20 cellular contexts compared by ENCODE assay signal in genomic region chr10:132365102-132365501, GRCh38. TPM values are rescaled to one million over a fixed set of nuclear protein-coding genes. Genes with fewer than 3 reads are reported as not detected.
DNase-seq lines count a peak whose midpoint lies in the region; ATAC-seq and TF ChIP-seq lines count a peak whose summit lies in the region.
"Had no signal": no experiment of that assay in that cellular context is flagged by ENCODE, and none has a peak within 500 bp of the region (broad histone marks: within the 10 kb centered on the region; RNA-seq: fewer than 3 reads in every experiment).

No MANE protein-coding gene starts in this region.

- no peak overlapping the region for H3K4me3 Mint-ChIP-seq in activated naive CD8-positive, alpha-beta T cell treated with anti-CD3 and anti-CD28 coated beads for 36 hours
- H3K4me3 Mint-ChIP-seq in type B pancreatic cell = no peak overlapping the region
- H3K4me3 Mint-ChIP-seq: activated CD8-positive, alpha-beta memory T cell treated with anti-CD3 and anti-CD28 coated beads, Interleukin-2, amount 10 ng/mL, durations not matched to agents 7 days and 5 days; naive thymus-derived CD8-positive, alpha-beta T cell had no signal

- peak in 1 of 2 donors; percentile 26 for ATAC-seq in activated naive CD4-positive, alpha-beta T cell treated with anti-CD3 and anti-CD28 coated beads, Interleukin-2, amount 50 U/mL, for 72 hours
- ATAC-seq: activated CD8-positive, alpha-beta memory T cell treated with anti-CD3 and anti-CD28 coated beads, Interleukin-2, amount 10 ng/mL, durations not matched to agents 7 days and 5 days; naive thymus-derived CD8-positive, alpha-beta T cell had no signal

- peak in 1 of 2 donors; percentile 39 for DNase-seq in activated naive CD4-positive, alpha-beta T cell treated with anti-CD3 and anti-CD28 coated beads, Interleukin-2, amount 50 U/mL, for 72 hours (ENCODE audit: low spot score in 2 of 2)
- DNase-seq in activated naive CD4-positive, alpha-beta T cell treated with Interleukin-2 at 50 U/mL for 16 hours = no peak
- DNase-seq in activated naive CD8-positive, alpha-beta T cell treated with anti-CD3 and anti-CD28 coated beads for 36 hours = no peak
- DNase-seq in islet precursor cell (peak; percentile 17), type B pancreatic cell (ENCODE audit: extremely low spot score, unreplicated experiment) (no peak), putamen (ENCODE audit: low spot score) (no peak), RWPE1 (ENCODE audit: low spot score) (no peak)
- DNase-seq: activated CD8-positive, alpha-beta memory T cell treated with anti-CD3 and anti-CD28 coated beads, Interleukin-2, amount 10 ng/mL, durations not matched to agents 7 days and 5 days; DMS153; NCI-H2107; NCI-H345; NCI-H69; PC-9; retina; SHP77 treated with DMSO at 0.1 percent for 48 hours; thyroid gland had no signal

- H3K4me1 Mint-ChIP-seq in activated naive CD8-positive, alpha-beta T cell treated with anti-CD3 and anti-CD28 coated beads for 36 hours = no peaks in the 10 kb centered on the region
- H3K4me1 Mint-ChIP-seq in type B pancreatic cell (ENCODE audit: unreplicated experiment) = peaks cover 5% of the 10 kb centered on the region
- H3K4me1 Mint-ChIP-seq: activated CD8-positive, alpha-beta memory T cell treated with anti-CD3 and anti-CD28 coated beads, Interleukin-2, amount 10 ng/mL, durations not matched to agents 7 days and 5 days had no signal

- peak overlapping the region; percentile 44 to 67 for H3K27ac Mint-ChIP-seq in activated naive CD4-positive, alpha-beta T cell treated with anti-CD3 and anti-CD28 coated beads, Interleukin-2, amount 50 U/mL, for 72 hours
- H3K27ac Mint-ChIP-seq in activated naive CD8-positive, alpha-beta T cell treated with anti-CD3 and anti-CD28 coated beads for 36 hours = peak overlapping the region; percentile 43
- H3K27ac Mint-ChIP-seq in type B pancreatic cell = peak overlapping the region; percentile 10
- H3K27ac Mint-ChIP-seq: activated CD8-positive, alpha-beta memory T cell treated with anti-CD3 and anti-CD28 coated beads, Interleukin-2, amount 10 ng/mL, durations not matched to agents 7 days and 5 days had no signal

- no peaks in the 10 kb centered on the region for H3K36me3 Mint-ChIP-seq in activated naive CD4-positive, alpha-beta T cell treated with anti-CD3 and anti-CD28 coated beads, Interleukin-2, amount 50 U/mL, for 72 hours
- H3K36me3 Mint-ChIP-seq in activated naive CD8-positive, alpha-beta T cell treated with anti-CD3 and anti-CD28 coated beads for 36 hours = peaks cover 7% of the 10 kb centered on the region
- H3K36me3 Mint-ChIP-seq in type B pancreatic cell = peaks cover 20% of the 10 kb centered on the region
- H3K36me3 Mint-ChIP-seq: activated CD8-positive, alpha-beta memory T cell treated with anti-CD3 and anti-CD28 coated beads, Interleukin-2, amount 10 ng/mL, durations not matched to agents 7 days and 5 days had no signal

- POLR2A ChIA-PET in RWPE1 (lab: Yijun Ruan, JAX; ENCODE audit: low non-redundant PET) = no interaction called here

- H3K27ac ChIP-seq in RWPE1 = no peak overlapping the region
- H3K27ac ChIP-seq: lower lobe of right lung, ovary, PC-9, thyroid gland, VCaP had no signal

- TF ChIP-seq CTCF in type B pancreatic cell (conservative IDR thresholded peaks at IDR 0.05) (no peak), RWPE1 (conservative IDR thresholded peaks at IDR 0.05; ENCODE audit: low read depth) (no peak)

- CTCF ChIA-PET in RWPE1 (lab: Yijun Ruan, JAX) = no interaction called here

- H3K9me3 Mint-ChIP-seq in activated naive CD4-positive, alpha-beta T cell treated with anti-CD3 and anti-CD28 coated beads, Interleukin-2, amount 50 U/mL, for 72 hours = peaks cover 0 to 9% of the 10 kb centered on the region in 2 donors
- H3K9me3 Mint-ChIP-seq in activated naive CD8-positive, alpha-beta T cell treated with anti-CD3 and anti-CD28 coated beads for 36 hours = peaks cover 7% of the 10 kb centered on the region
- no peaks in the 10 kb centered on the region for H3K9me3 Mint-ChIP-seq in type B pancreatic cell
- H3K9me3 Mint-ChIP-seq: naive thymus-derived CD8-positive, alpha-beta T cell had no signal

- H3K27me3 Mint-ChIP-seq in activated naive CD8-positive, alpha-beta T cell treated with anti-CD3 and anti-CD28 coated beads for 36 hours = no peaks in the 10 kb centered on the region
- H3K27me3 Mint-ChIP-seq in type B pancreatic cell = no peaks in the 10 kb centered on the region
- H3K27me3 Mint-ChIP-seq: activated CD8-positive, alpha-beta memory T cell treated with anti-CD3 and anti-CD28 coated beads, Interleukin-2, amount 10 ng/mL, durations not matched to agents 7 days and 5 days; naive thymus-derived CD8-positive, alpha-beta T cell had no signal

RNA-seq across cellular contexts. Expression of gene PWWP2B, which starts 31.9 kb away (rescaled TPM):
- total RNA-seq in activated naive CD4-positive, alpha-beta T cell treated with anti-CD3 and anti-CD28 coated beads, Interleukin-2, amount 50 U/mL, for 72 hours = 1 to 10 TPM in 1 of 2 donors, under 1 TPM in 1; 0.64 to 4.3 TPM
- total RNA-seq in activated naive CD8-positive, alpha-beta T cell treated with anti-CD3 and anti-CD28 coated beads for 36 hours = 1 to 10 TPM; 2.9 to 3.1 TPM
- 22.6 and 41.4 TPM in 2 replicates for total RNA-seq in type B pancreatic cell (ENCODE audit: low replicate concordance)

RNA-seq across cellular contexts. Expression of gene LRRC27, which starts 33.1 kb away (rescaled TPM):
- 1 to 10 TPM; 4.1 to 7.2 TPM for total RNA-seq in activated naive CD4-positive, alpha-beta T cell treated with anti-CD3 and anti-CD28 coated beads, Interleukin-2, amount 50 U/mL, for 72 hours
- 1 to 10 TPM; 3.5 to 3.8 TPM for total RNA-seq in activated naive CD8-positive, alpha-beta T cell treated with anti-CD3 and anti-CD28 coated beads for 36 hours
- total RNA-seq in type B pancreatic cell (ENCODE audit: low replicate concordance) = 8.9 and 14.2 TPM in 2 replicates

RNA-seq across cellular contexts. Expression of gene STK32C, which starts 57.4 kb away (rescaled TPM):
- 10 to 100 TPM; 14.5 to 25.5 TPM for total RNA-seq in activated naive CD4-positive, alpha-beta T cell treated with anti-CD3 and anti-CD28 coated beads, Interleukin-2, amount 50 U/mL, for 72 hours
- total RNA-seq in activated naive CD8-positive, alpha-beta T cell treated with anti-CD3 and anti-CD28 coated beads for 36 hours = 10 to 100 TPM; 15.3 to 16.2 TPM
- 8.0 and 12.9 TPM in 2 replicates for total RNA-seq in type B pancreatic cell (ENCODE audit: low replicate concordance)
